In genomic region chr1:172642970-172643369, GRCh38 we compare ENCODE assay signal across 12 cellular contexts. TPM values are rescaled to one million over a fixed set of nuclear protein-coding genes. Genes with fewer than 3 reads are reported as not detected.
A peak's percentile ranks its signal among the peaks of the same experiment; 100 is the strongest.
DNase-seq lines count a peak whose midpoint lies in the region; ATAC-seq and TF ChIP-seq lines count a peak whose summit lies in the region.
"Had no signal": no experiment of that assay in that cellular context is flagged by ENCODE, and none has a peak within 500 bp of the region (broad histone marks: within the 10 kb centered on the region; RNA-seq: fewer than 3 reads in every experiment).

No MANE protein-coding gene starts in this region.

- H3K4me3 Mint-ChIP-seq in CD8-positive, alpha-beta T cell: peak overlapping the region; percentile 33

- no peak overlapping the region for H3K27ac ChIP-seq in CD8-positive, alpha-beta T cell (ENCODE audit: low read depth, low read length)
- no peak overlapping the region for H3K27ac ChIP-seq in gastroesophageal sphincter
- H3K27ac ChIP-seq: brain microvascular endothelial cell, epithelial cell of prostate, suprapubic skin had no signal

- TF ChIP-seq CTCF in CD8-positive, alpha-beta T cell (IDR thresholded peaks at IDR 0.05): no peak
- no peak for TF ChIP-seq CTCF in fibroblast of mammary gland (conservative IDR thresholded peaks at IDR 0.05; ENCODE audit: control insufficient read depth, insufficient read depth, low read depth, low read length)
- TF ChIP-seq CTCF in gastroesophageal sphincter (IDR thresholded peaks at IDR 0.05): no peak

- H3K9me3 Mint-ChIP-seq in CD8-positive, alpha-beta T cell: no peaks in the 10 kb centered on the region

- POLR2A ChIA-PET in CD8-positive, alpha-beta T cell (lab: Charles Lee): interaction anchor here (1.4 to 1.6 kb wide), 2 partner anchors 12 to 27 kb away, joined by 3 to 4 read pairs; no protein-coding TSS in a partner anchor

- no peaks in the 10 kb centered on the region for H3K36me3 Mint-ChIP-seq in CD8-positive, alpha-beta T cell

- H3K27me3 Mint-ChIP-seq in CD8-positive, alpha-beta T cell (ENCODE audit: low read depth): peaks cover 2% of the 10 kb centered on the region

- CTCF ChIA-PET in CD8-positive, alpha-beta T cell (lab: Charles Lee): interaction anchor here (0.7 kb wide), 1 partner anchor 48 kb away, joined by 3 read pairs; no protein-coding TSS in a partner anchor

- H3K27me3 ChIP-seq in CD8-positive, alpha-beta T cell (ENCODE audit: insufficient read depth, low read length): no peaks in the 10 kb centered on the region
- H3K27me3 ChIP-seq in gastroesophageal sphincter: no peaks in the 10 kb centered on the region
- H3K27me3 ChIP-seq: brain microvascular endothelial cell, suprapubic skin had no signal

- intact Hi-C loops in CD8-positive, alpha-beta T cell (cut with DNase I, micrococcal nuclease): no loop called here

- H3K4me1 Mint-ChIP-seq in CD8-positive, alpha-beta T cell (ENCODE audit: low read depth): peaks cover 90% of the 10 kb centered on the region

- TF ChIP-seq POLR2A in gastroesophageal sphincter (IDR thresholded peaks at IDR 0.05): no peak

- peak overlapping the region; percentile 41 for H3K27ac Mint-ChIP-seq in CD8-positive, alpha-beta T cell

- peaks cover 58% of the 10 kb centered on the region for H3K4me1 ChIP-seq in CD8-positive, alpha-beta T cell (ENCODE audit: insufficient read depth, low read length)
- no peaks in the 10 kb centered on the region for H3K4me1 ChIP-seq in gastroesophageal sphincter

- no peaks in the 10 kb centered on the region for H3K36me3 ChIP-seq in CD8-positive, alpha-beta T cell (ENCODE audit: insufficient read depth, low read length)
- H3K36me3 ChIP-seq in gastroesophageal sphincter: no peaks in the 10 kb centered on the region
- H3K36me3 ChIP-seq: brain microvascular endothelial cell, suprapubic skin had no signal

- H3K9me3 ChIP-seq in CD8-positive, alpha-beta T cell (ENCODE audit: low read length): no peaks in the 10 kb centered on the region
- no peaks in the 10 kb centered on the region for H3K9me3 ChIP-seq in gastroesophageal sphincter
- H3K9me3 ChIP-seq: suprapubic skin had no signal

- 49 to 55% methylated on average over 6 of the region's 6 CpGs for WGBS in gastroesophageal sphincter (ENCODE audit: low coverage in 1 of 2), 2 donors

- no peak for DNase-seq in CD8-positive, alpha-beta T cell
- DNase-seq in EL (peak; percentile 44), SHP77 (lab: John Stamatoyannopoulos, UW) (peak; percentile 53 to 70), fibroblast of mammary gland (ENCODE audit: low read depth) (peak; percentile 25)
- DNase-seq: brain microvascular endothelial cell, NCI-H1105 treated with DMSO at 0.1 percent for 48 hours had no signal

- no peak overlapping the region for H3K4me3 ChIP-seq in CD8-positive, alpha-beta T cell (ENCODE audit: low read depth, low read length)
- H3K4me3 ChIP-seq in fibroblast of mammary gland (ENCODE audit: control insufficient read depth, low read depth, low read length) (no peak overlapping the region), gastroesophageal sphincter (no peak overlapping the region)
- H3K4me3 ChIP-seq: suprapubic skin had no signal

- no peak for ATAC-seq in CD8-positive, alpha-beta T cell
- ATAC-seq in GM21825 (IDR thresholded peaks at IDR 0.05; ENCODE audit: unreplicated experiment): no peak
- no peak for ATAC-seq in gastroesophageal sphincter
- ATAC-seq in GM21381 (IDR thresholded peaks at IDR 0.05; ENCODE audit: unreplicated experiment): no peak
- ATAC-seq in HG03095 (IDR thresholded peaks at IDR 0.05; ENCODE audit: unreplicated experiment): no peak

- TF ChIP-seq EP300 in gastroesophageal sphincter (IDR thresholded peaks at IDR 0.05): no peak

RNA-seq across cellular contexts. Expression of gene FASLG, which starts 15.9 kb away (rescaled TPM):
- total RNA-seq in CD8-positive, alpha-beta T cell: 1 to 10 TPM; 3.0 to 3.5 TPM
- total RNA-seq in gastroesophageal sphincter: not detected
- total RNA-seq: suprapubic skin had no signal

Comparison
In these comparisons a context has a peak if more than half of its experiments do, and no peak if none do; other contexts are left out.
1. DNase-seq: peak in EL (single experiment), SHP77 (2 of 2) and fibroblast of mammary gland (single experiment); none in CD8-positive, alpha-beta T cell (0 of 7).
2. RNA of gene FASLG, which starts 15.9 kb away (total RNA-seq): 3.0 to 3.5 TPM in CD8-positive, alpha-beta T cell; not detected in gastroesophageal sphincter; every median in the first group is over 4 times any median in the second.